Comparison of ENCODE assay signal across 9 cellular contexts in the genomic region with DNA sequence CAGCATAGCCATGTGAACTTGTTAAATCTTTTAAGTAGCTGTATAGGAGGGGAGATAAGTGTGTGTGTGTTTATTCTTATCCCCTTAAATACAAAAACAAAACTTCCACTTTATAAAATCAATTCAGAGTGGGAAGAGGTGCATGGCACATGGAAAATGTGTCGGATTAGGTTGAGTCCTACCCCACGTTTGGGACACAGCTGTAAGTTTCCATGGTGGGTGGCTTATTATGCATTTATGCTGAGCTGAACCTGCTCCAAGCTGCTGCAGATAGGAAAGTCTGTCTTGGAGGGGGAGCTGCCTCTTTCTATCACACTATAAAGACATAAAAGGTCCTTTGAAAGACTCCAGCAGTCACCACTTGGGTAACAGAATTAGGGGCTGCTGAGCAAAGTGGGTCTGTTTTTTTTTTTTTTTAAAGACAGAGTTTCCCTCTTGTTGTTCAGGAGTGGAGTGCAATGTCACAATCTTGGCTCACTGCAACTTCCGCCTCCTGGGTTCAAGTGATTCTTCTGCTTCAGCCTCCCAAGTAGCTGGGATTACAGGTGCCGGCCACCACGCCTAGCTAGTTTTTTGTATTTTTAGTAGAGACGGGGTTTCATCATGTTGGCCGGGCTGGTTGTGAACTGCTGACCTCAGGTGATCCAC. TPM values are rescaled to one million over a fixed set of nuclear protein-coding genes. Genes with fewer than 3 reads are reported as not detected.
DNase-seq lines count a peak whose midpoint lies in the region; ATAC-seq and TF ChIP-seq lines count a peak whose summit lies in the region.
"Had no signal": no experiment of that assay in that cellular context is flagged by ENCODE, and none has a peak within 500 bp of the region (broad histone marks: within the 10 kb centered on the region; RNA-seq: fewer than 3 reads in every experiment).

No MANE protein-coding gene starts in this region.

- H3K4me1 ChIP-seq in HUES6 (ENCODE audit: control insufficient read depth, insufficient read depth, low read length) (peaks cover 92% of the 10 kb centered on the region), breast epithelium (peaks cover 54 to 77% of the 10 kb centered on the region in 2 donors), mesodermal cell (ENCODE audit: control insufficient read depth, insufficient read depth, low read length, poor library complexity, severe bottlenecking) (peaks cover 92% of the 10 kb centered on the region), subcutaneous abdominal adipose tissue (ENCODE audit: control insufficient read depth in 5 of 5, insufficient read depth in 5 of 5, low read length in 5 of 5) (peaks cover 21 to 96% (median 95%) of the 10 kb centered on the region in 5 donors), neural progenitor cell (peaks cover 64% of the 10 kb centered on the region)

- H3K9me3 ChIP-seq in HUES6 (ENCODE audit: control insufficient read depth, insufficient read depth, low read depth, low read length) (no peaks in the 10 kb centered on the region), breast epithelium (no peaks in the 10 kb centered on the region), mesodermal cell (ENCODE audit: control insufficient read depth, low read length) (no peaks in the 10 kb centered on the region), subcutaneous abdominal adipose tissue (ENCODE audit: control insufficient read depth in 5 of 5, low read length in 5 of 5) (no peaks in the 10 kb centered on the region), neural progenitor cell (ENCODE audit: low read depth) (no peaks in the 10 kb centered on the region)

- TF ChIP-seq CTCF in breast epithelium (IDR thresholded peaks at IDR 0.05) = no peak
- TF ChIP-seq CTCF in neural progenitor cell (IDR thresholded peaks at IDR 0.05) = no peak

- no peak for TF ChIP-seq POLR2A in breast epithelium (IDR thresholded peaks at IDR 0.05)

- ATAC-seq in activated CD4-positive, alpha-beta T cell treated with anti-CD3 and anti-CD28 coated beads for 36 hours = no peak
- no peak for ATAC-seq in HG03095 (IDR thresholded peaks at IDR 0.05; ENCODE audit: unreplicated experiment)

- H3K36me3 Mint-ChIP-seq in activated CD4-positive, alpha-beta T cell treated with anti-CD3 and anti-CD28 coated beads for 36 hours (ENCODE audit: low read depth) = peaks cover 18% of the 10 kb centered on the region
- H3K36me3 Mint-ChIP-seq in neural progenitor cell = peaks cover 8% of the 10 kb centered on the region

- no peak overlapping the region for H3K4me2 ChIP-seq in neural progenitor cell

- H3K27me3 ChIP-seq in HUES6 (ENCODE audit: control insufficient read depth, insufficient read depth, low read length) = no peaks in the 10 kb centered on the region
- H3K27me3 ChIP-seq in breast epithelium = no peaks in the 10 kb centered on the region
- no peaks in the 10 kb centered on the region for H3K27me3 ChIP-seq in subcutaneous abdominal adipose tissue (ENCODE audit: control insufficient read depth in 5 of 5, insufficient read depth in 4 of 5, low read length in 5 of 5)
- H3K27me3 ChIP-seq in neural progenitor cell = no peaks in the 10 kb centered on the region

- H3K4me3 ChIP-seq in HUES6 (ENCODE audit: low read depth, low read length) (no peak overlapping the region), breast epithelium (peak overlapping the region in 1 of 3 donors; percentile 4), mesodermal cell (ENCODE audit: extremely low read depth, insufficient read depth, low read length, poor library complexity, severe bottlenecking) (no peak overlapping the region), subcutaneous abdominal adipose tissue (ENCODE audit: low read depth in 1 of 5, low read length in 5 of 5) (no peak overlapping the region), neural progenitor cell (no peak overlapping the region)

- POLR2A ChIA-PET in activated CD4-positive, alpha-beta T cell treated with anti-CD3 and anti-CD28 coated beads for 36 hours (lab: Charles Lee) = interaction anchor here (0.6 to 1.0 kb wide), 2 partner anchors 15 to 21 kb away, joined by 3 to 4 read pairs; a partner anchor contains a TSS

- H3K27ac ChIP-seq in HUES6 (ENCODE audit: low read depth, low read length) (peak overlapping the region; percentile 97; the same call in 1 of the 2 replicates), breast epithelium (peak overlapping the region; percentile 98 to 99), mesodermal cell (ENCODE audit: low read depth, low read length, severe bottlenecking) (peak overlapping the region; percentile 30), subcutaneous abdominal adipose tissue (ENCODE audit: low read depth, low read length) (peak overlapping the region; percentile 62), neural progenitor cell (no peak overlapping the region)

- H3K27me3 Mint-ChIP-seq in activated CD4-positive, alpha-beta T cell treated with anti-CD3 and anti-CD28 coated beads for 36 hours = peaks cover 10% of the 10 kb centered on the region
- peaks cover 5% of the 10 kb centered on the region for H3K27me3 Mint-ChIP-seq in neural progenitor cell (ENCODE audit: insufficient read depth, low read depth)

- no peaks in the 10 kb centered on the region for H3K9me3 Mint-ChIP-seq in activated CD4-positive, alpha-beta T cell treated with anti-CD3 and anti-CD28 coated beads for 36 hours (ENCODE audit: low read depth)
- H3K9me3 Mint-ChIP-seq in neural progenitor cell = no peaks in the 10 kb centered on the region

- peaks cover 16% of the 10 kb centered on the region for H3K36me3 ChIP-seq in HUES6 (ENCODE audit: control insufficient read depth, insufficient read depth, low read length)
- H3K36me3 ChIP-seq in breast epithelium = no peaks in the 10 kb centered on the region
- H3K36me3 ChIP-seq in mesodermal cell (ENCODE audit: control insufficient read depth, insufficient read depth, low read length) = peaks cover 31% of the 10 kb centered on the region
- peaks cover 0 to 5% (median 0%) of the 10 kb centered on the region in 5 donors for H3K36me3 ChIP-seq in subcutaneous abdominal adipose tissue (ENCODE audit: control insufficient read depth in 5 of 5, insufficient read depth in 5 of 5, low read length in 5 of 5)
- H3K36me3 ChIP-seq in neural progenitor cell = no peaks in the 10 kb centered on the region

- CTCF ChIA-PET in activated CD4-positive, alpha-beta T cell treated with anti-CD3 and anti-CD28 coated beads for 36 hours (lab: Charles Lee) = no interaction called here

- H3K79me2 ChIP-seq in neural progenitor cell (ENCODE audit: low read depth) = peaks cover 98% of the 10 kb centered on the region

- no peak overlapping the region for H3K27ac Mint-ChIP-seq in activated CD4-positive, alpha-beta T cell treated with anti-CD3 and anti-CD28 coated beads for 36 hours
- no peak overlapping the region for H3K27ac Mint-ChIP-seq in neural progenitor cell

- no peak overlapping the region for H3K4me3 Mint-ChIP-seq in activated CD4-positive, alpha-beta T cell treated with anti-CD3 and anti-CD28 coated beads for 36 hours
- H3K4me3 Mint-ChIP-seq in neural progenitor cell = no peak overlapping the region

- H3K9ac ChIP-seq in HUES6 (ENCODE audit: low read length) = no peak overlapping the region
- H3K9ac ChIP-seq in subcutaneous abdominal adipose tissue (ENCODE audit: low read length in 5 of 5) = no peak overlapping the region
- H3K9ac ChIP-seq in neural progenitor cell = no peak overlapping the region

- intact Hi-C loops in breast epithelium (cut with DNase I; ENCODE audit: low total_unique reads) = no loop called here
- intact Hi-C loops in activated CD4-positive, alpha-beta T cell treated with anti-CD3 and anti-CD28 coated beads for 36 hours (cut with DNase I, micrococcal nuclease) = no loop called here

- peaks cover 32% of the 10 kb centered on the region for H3F3A ChIP-seq in neural progenitor cell (ENCODE audit: low read depth)

- peaks cover 98% of the 10 kb centered on the region for H4K20me1 ChIP-seq in neural progenitor cell (ENCODE audit: low read depth)

- peaks cover 64% of the 10 kb centered on the region for H3K4me1 Mint-ChIP-seq in activated CD4-positive, alpha-beta T cell treated with anti-CD3 and anti-CD28 coated beads for 36 hours
- H3K4me1 Mint-ChIP-seq in neural progenitor cell = peaks cover 75% of the 10 kb centered on the region

- DNase-seq in breast epithelium (ENCODE audit: low spot score in 2 of 2) (peak in 1 of 2 donors; percentile 19), neural progenitor cell (ENCODE audit: low spot score) (no peak)
- DNase-seq in activated CD4-positive, alpha-beta T cell treated with anti-CD3 and anti-CD28 coated beads for 36 hours = no peak
- no peak for DNase-seq in activated CD4-positive, alpha-beta T cell treated with anti-CD3 and anti-CD28 coated beads, Interleukin-2, amount 50 U/mL, for 4 hours
- DNase-seq: NCI-H2107 had no signal

- H2AFZ ChIP-seq in neural progenitor cell (replicated peaks) = no peak overlapping the region

- 90 to 98% methylated on average over 5 to 7 of the region's 7 CpGs for WGBS in mesodermal cell (ENCODE audit: insufficient coverage in 2 of 2), 2 experiments

RNA-seq across cellular contexts. Expression of a gene that starts 15.2 kb away (rescaled TPM):
- total RNA-seq in breast epithelium (100 to 1,000 TPM; 182 to 296 (median 269) TPM), neural progenitor cell (ENCODE audit: low replicate concordance) (127 and 233 TPM in 2 replicates)
- polyA plus RNA-seq in mesodermal cell (2013, experiment 1 of 2) = 478 TPM
- polyA plus RNA-seq in mesodermal cell (2013, experiment 2 of 2) = 340 TPM
- total RNA-seq in activated CD4-positive, alpha-beta T cell treated with anti-CD3 and anti-CD28 coated beads for 36 hours = 100 to 1,000 TPM; 181 to 182 TPM

RNA-seq across cellular contexts. Expression of a gene that starts 43.6 kb away (rescaled TPM):
- 100 to 1,000 TPM; 401 to 562 (median 420) TPM for total RNA-seq in breast epithelium
- polyA plus RNA-seq in mesodermal cell (2013, experiment 1 of 2) = 266 TPM
- 234 TPM for polyA plus RNA-seq in mesodermal cell (2013, experiment 2 of 2)
- 100 to 1,000 TPM; 269 to 297 TPM for total RNA-seq in activated CD4-positive, alpha-beta T cell treated with anti-CD3 and anti-CD28 coated beads for 36 hours
- 261 and 432 TPM in 2 replicates for total RNA-seq in neural progenitor cell (ENCODE audit: low replicate concordance)

RNA-seq across cellular contexts. Expression of a gene that starts 44.9 kb away (rescaled TPM):
- total RNA-seq in breast epithelium (1 to 10 TPM; 2.5 to 9.3 (median 3.6) TPM), neural progenitor cell (ENCODE audit: low replicate concordance) (1.9 and 3.6 TPM in 2 replicates)
- polyA plus RNA-seq in mesodermal cell (2013, experiment 1 of 2) = 2.6 TPM
- 1.1 TPM for polyA plus RNA-seq in mesodermal cell (2013, experiment 2 of 2)
- 100 to 1,000 TPM; 195 to 198 TPM for total RNA-seq in activated CD4-positive, alpha-beta T cell treated with anti-CD3 and anti-CD28 coated beads for 36 hours

Comparison
In these comparisons a context has a peak if more than half of its experiments do, and no peak if none do; other contexts are left out.
1. RNA of a gene that starts 44.9 kb away (total RNA-seq): 195 to 198 TPM in activated CD4-positive, alpha-beta T cell treated with anti-CD3 and anti-CD28 coated beads for 36 hours; 1.9 to 3.6 TPM in neural progenitor cell and 2.5 to 9.3 TPM in breast epithelium; every median in the first group is over 10 times any median in the second.